13 cellular contexts compared by ENCODE assay signal in the genomic region with DNA sequence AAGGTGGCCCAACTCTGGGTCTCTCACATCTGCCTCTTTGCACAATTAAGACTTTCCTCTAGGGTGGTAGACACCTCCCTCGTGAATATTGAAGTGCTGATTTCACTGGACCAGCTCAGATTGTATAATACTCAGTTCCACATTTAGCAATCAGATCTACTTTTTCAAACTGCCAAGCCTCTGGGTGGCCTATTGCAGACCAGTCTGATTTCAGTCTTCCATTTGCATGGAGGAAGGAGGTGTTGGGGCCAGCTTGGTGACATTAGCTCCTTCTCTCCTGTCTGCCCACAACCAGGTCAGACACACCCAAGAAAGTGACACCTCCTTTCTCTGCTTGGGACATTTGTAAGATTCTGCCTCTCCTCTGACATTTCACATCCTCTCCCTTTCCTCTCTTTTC.
DNase-seq lines count a peak whose midpoint lies in the region; ATAC-seq and TF ChIP-seq lines count a peak whose summit lies in the region.
"Had no signal": no experiment of that assay in that cellular context is flagged by ENCODE, and none has a peak within 500 bp of the region (broad histone marks: within the 10 kb centered on the region; RNA-seq: fewer than 3 reads in every experiment).

No MANE protein-coding gene starts in this region.

- peaks cover 13% of the 10 kb centered on the region for H3K36me3 Mint-ChIP-seq in activated T-helper 17 cell treated with anti-CD3 and anti-CD28 coated beads, Interleukin-2, amount 50 U/mL, for 72 hours (ENCODE audit: low read depth)
- peaks cover 13% of the 10 kb centered on the region for H3K36me3 Mint-ChIP-seq in CD8-positive, alpha-beta T cell

- no peaks in the 10 kb centered on the region for H3K27me3 Mint-ChIP-seq in activated T-helper 17 cell treated with anti-CD3 and anti-CD28 coated beads, Interleukin-2, amount 50 U/mL, for 72 hours
- H3K27me3 Mint-ChIP-seq in CD8-positive, alpha-beta T cell (ENCODE audit: low read depth): no peaks in the 10 kb centered on the region

- no peak for DNase-seq in psoas muscle
- no peak for DNase-seq in DMS53 (lab: John Stamatoyannopoulos, UW)
- no peak for DNase-seq in CD8-positive, alpha-beta T cell
- DNase-seq: activated CD8-positive, alpha-beta memory T cell treated with anti-CD3 and anti-CD28 coated beads, Interleukin-2, amount 50 U/mL, for 4 hours; NCI-H2171 treated with DMSO at 0.1 percent for 48 hours; nephron progenitor cell; WERI-Rb-1 had no signal

- peaks cover 70% of the 10 kb centered on the region for H3K4me1 ChIP-seq in psoas muscle
- peaks cover 10% of the 10 kb centered on the region for H3K4me1 ChIP-seq in CD8-positive, alpha-beta T cell (ENCODE audit: insufficient read depth, low read length)

- no peak for TF ChIP-seq CTCF in psoas muscle (IDR thresholded peaks at IDR 0.05)
- TF ChIP-seq CTCF in CD8-positive, alpha-beta T cell (IDR thresholded peaks at IDR 0.05): no peak

- H3K4me3 ChIP-seq in psoas muscle: no peak overlapping the region
- H3K4me3 ChIP-seq in CD8-positive, alpha-beta T cell (ENCODE audit: low read depth, low read length): no peak overlapping the region
- H3K4me3 ChIP-seq: SK-N-MC had no signal

- no peaks in the 10 kb centered on the region for H3K9me3 ChIP-seq in psoas muscle
- H3K9me3 ChIP-seq in CD8-positive, alpha-beta T cell (ENCODE audit: low read length): no peaks in the 10 kb centered on the region

- no peak overlapping the region for H3K4me3 Mint-ChIP-seq in activated T-helper 17 cell treated with anti-CD3 and anti-CD28 coated beads, Interleukin-2, amount 50 U/mL, for 72 hours
- H3K4me3 Mint-ChIP-seq in CD8-positive, alpha-beta T cell: no peak overlapping the region
- H3K4me3 Mint-ChIP-seq: nephron progenitor cell had no signal

- intact Hi-C loops in psoas muscle (cut with DNase I): no loop called here
- intact Hi-C loops in CD8-positive, alpha-beta T cell (cut with DNase I, micrococcal nuclease): no loop called here

- 13 to 55% (median 29%) methylated on average over 1 of the region's 1 CpG for WGBS in psoas muscle, 3 donors

- no peaks in the 10 kb centered on the region for H3K27me3 ChIP-seq in psoas muscle (ENCODE audit: insufficient read depth in 3 of 3, low read length in 2 of 3)
- no peaks in the 10 kb centered on the region for H3K27me3 ChIP-seq in CD8-positive, alpha-beta T cell (ENCODE audit: insufficient read depth, low read length)

- no peaks in the 10 kb centered on the region for H3K36me3 ChIP-seq in psoas muscle (ENCODE audit: insufficient read depth in 1 of 2, low read depth in 1 of 2)
- no peaks in the 10 kb centered on the region for H3K36me3 ChIP-seq in CD8-positive, alpha-beta T cell (ENCODE audit: insufficient read depth, low read length)
- H3K36me3 ChIP-seq: WERI-Rb-1 had no signal

- POLR2A ChIA-PET in CD8-positive, alpha-beta T cell (lab: Charles Lee): interaction anchor here (0.6 kb wide), 1 partner anchor 14 kb away, joined by 3 read pairs; no protein-coding TSS in a partner anchor

- no peaks in the 10 kb centered on the region for H3K9me3 Mint-ChIP-seq in activated T-helper 17 cell treated with anti-CD3 and anti-CD28 coated beads, Interleukin-2, amount 50 U/mL, for 72 hours
- H3K9me3 Mint-ChIP-seq in CD8-positive, alpha-beta T cell: no peaks in the 10 kb centered on the region
- H3K9me3 Mint-ChIP-seq: nephron progenitor cell had no signal

- peak overlapping the region; percentile 88 for H3K27ac ChIP-seq in psoas muscle
- H3K27ac ChIP-seq in CD8-positive, alpha-beta T cell (ENCODE audit: low read depth, low read length): no peak overlapping the region
- H3K27ac ChIP-seq: C4-2B, SK-N-MC, WERI-Rb-1 had no signal

- CTCF ChIA-PET in CD8-positive, alpha-beta T cell (lab: Charles Lee): no interaction called here

- ATAC-seq in GM18498 (IDR thresholded peaks at IDR 0.05; ENCODE audit: unreplicated experiment) (peak; percentile 72), GM21528 (IDR thresholded peaks at IDR 0.05; ENCODE audit: low FRiP score, unreplicated experiment) (peak; percentile 78), psoas muscle (peak in 3 of 4 donors; percentile 10 to 48 (median 29)), HG03139 (IDR thresholded peaks at IDR 0.05; ENCODE audit: unreplicated experiment) (no peak)
- peak; percentile 44 for ATAC-seq in activated T-helper 17 cell treated with anti-CD3 and anti-CD28 coated beads, Interleukin-2, amount 50 U/mL, for 72 hours (replicated peaks)
- no peak for ATAC-seq in CD8-positive, alpha-beta T cell

- H3K27ac Mint-ChIP-seq in activated T-helper 17 cell treated with anti-CD3 and anti-CD28 coated beads, Interleukin-2, amount 50 U/mL, for 72 hours: peak overlapping the region; percentile 7
- no peak overlapping the region for H3K27ac Mint-ChIP-seq in CD8-positive, alpha-beta T cell
- H3K27ac Mint-ChIP-seq: nephron progenitor cell had no signal

- H3K4me1 Mint-ChIP-seq in activated T-helper 17 cell treated with anti-CD3 and anti-CD28 coated beads, Interleukin-2, amount 50 U/mL, for 72 hours: peaks cover 20% of the 10 kb centered on the region
- peaks cover 23% of the 10 kb centered on the region for H3K4me1 Mint-ChIP-seq in CD8-positive, alpha-beta T cell (ENCODE audit: low read depth)

Comparison
In these comparisons a context has a peak if more than half of its experiments do, and no peak if none do; other contexts are left out.
1. ATAC-seq: peak in GM18498 (single experiment), GM21528 (single experiment), activated T-helper 17 cell treated with anti-CD3 and anti-CD28 coated beads, Interleukin-2, amount 50 U/mL, for 72 hours (single experiment) and psoas muscle (3 of 4); none in HG03139 (single experiment) and CD8-positive, alpha-beta T cell (single experiment).